18 cellular contexts compared by ENCODE assay signal in genomic region chr10:14016942-14017341, GRCh38.
DNase-seq lines count a peak whose midpoint lies in the region; ATAC-seq and TF ChIP-seq lines count a peak whose summit lies in the region.
"Had no signal": no experiment of that assay in that cellular context is flagged by ENCODE, and none has a peak within 500 bp of the region (broad histone marks: within the 10 kb centered on the region; RNA-seq: fewer than 3 reads in every experiment).

No MANE protein-coding gene starts in this region.

- H3K4me1 Mint-ChIP-seq in type B pancreatic cell (ENCODE audit: unreplicated experiment) = peaks cover 38% of the 10 kb centered on the region

- H3K9me3 ChIP-seq in mesenchymal stem cell (ENCODE audit: control insufficient read depth, low read length) = no peaks in the 10 kb centered on the region

- peaks cover 5% of the 10 kb centered on the region for H3K27me3 Mint-ChIP-seq in type B pancreatic cell

- no peak overlapping the region for H2BK12ac ChIP-seq in mesenchymal stem cell (ENCODE audit: low read length in 2 of 2)

- H3K27me3 ChIP-seq in mesenchymal stem cell (ENCODE audit: control insufficient read depth in 1 of 2, insufficient read depth in 1 of 2, low read length in 2 of 2) = peaks cover 0 to under 1% of the 10 kb centered on the region in 2 experiments

- H3K4me3 ChIP-seq in fibroblast of mammary gland (ENCODE audit: control insufficient read depth, low read depth, low read length) = no peak overlapping the region
- H3K4me3 ChIP-seq in mesenchymal stem cell (ENCODE audit: insufficient read depth in 1 of 2, low read depth in 1 of 2, low read length in 2 of 2) = no peak overlapping the region

- H3K27ac ChIP-seq in mesenchymal stem cell (ENCODE audit: low read length, poor library complexity, severe bottlenecking) = no peak overlapping the region
- H3K27ac ChIP-seq: C4-2B had no signal

- peak; percentile 15 for ATAC-seq in SK-N-SH treated with all-trans-retinoic acid at 6 μM for 48 hours
- no peak for ATAC-seq in GM18502 (IDR thresholded peaks at IDR 0.05; ENCODE audit: poor library complexity, unreplicated experiment)
- no peak for ATAC-seq in HG03442 (IDR thresholded peaks at IDR 0.05; ENCODE audit: unreplicated experiment)

- no peaks in the 10 kb centered on the region for H3K79me1 ChIP-seq in mesenchymal stem cell (replicated peaks; ENCODE audit: low read length, poor library complexity, severe bottlenecking)

- H3K36me3 ChIP-seq in mesenchymal stem cell (ENCODE audit: control insufficient read depth in 1 of 2, insufficient read depth in 2 of 2, low read depth in 1 of 2, low read length in 2 of 2) = no peaks in the 10 kb centered on the region

- H3K14ac ChIP-seq in mesenchymal stem cell (ENCODE audit: low read length in 2 of 2) = no peak overlapping the region

- no peak overlapping the region for H2BK120ac ChIP-seq in mesenchymal stem cell (ENCODE audit: low read depth, low read length)

- H3K4me2 ChIP-seq in mesenchymal stem cell (ENCODE audit: low read length, poor library complexity, severe bottlenecking) = no peak overlapping the region

- H2BK15ac ChIP-seq in mesenchymal stem cell (ENCODE audit: low read depth, poor library complexity, severe bottlenecking) = no peak overlapping the region

- H2AK5ac ChIP-seq in mesenchymal stem cell (ENCODE audit: low read length, severe bottlenecking) = no peak overlapping the region

- no peak overlapping the region for H4K8ac ChIP-seq in mesenchymal stem cell (ENCODE audit: low read length)

- H3K23ac ChIP-seq in mesenchymal stem cell (ENCODE audit: low read length in 2 of 2) = no peak overlapping the region

- no peak overlapping the region for H2BK5ac ChIP-seq in mesenchymal stem cell (ENCODE audit: low read depth, low read length, poor library complexity, severe bottlenecking)

- H3K9me3 Mint-ChIP-seq in type B pancreatic cell = peaks cover 8% of the 10 kb centered on the region

- H3K4ac ChIP-seq in mesenchymal stem cell (ENCODE audit: low read depth in 1 of 2, low read length in 2 of 2) = no peak overlapping the region

- no peak overlapping the region for H4K91ac ChIP-seq in mesenchymal stem cell (ENCODE audit: low read length)

- no peak overlapping the region for H3K9ac ChIP-seq in mesenchymal stem cell (ENCODE audit: low read length)

- 88% methylated on average over 6 of the region's 6 CpGs for WGBS in mesenchymal stem cell

- peaks cover 11% of the 10 kb centered on the region for H3K36me3 Mint-ChIP-seq in type B pancreatic cell

- peak overlapping the region; percentile 54 for H3K4me3 Mint-ChIP-seq in type B pancreatic cell
- H3K4me3 Mint-ChIP-seq: H9 had no signal

- peak overlapping the region; percentile 5 for H3K27ac Mint-ChIP-seq in type B pancreatic cell
- H3K27ac Mint-ChIP-seq: H9 had no signal

- DNase-seq in NCI-H146 (lab: John Stamatoyannopoulos, UW) = peak; percentile 41
- peak; percentile 15 for DNase-seq in fibroblast of mammary gland (ENCODE audit: low read depth)
- no peak for DNase-seq in type B pancreatic cell (ENCODE audit: extremely low spot score, unreplicated experiment)
- no peak for DNase-seq in mesenchymal stem cell
- DNase-seq: ACHN, AML-193, H9, MM.1S, NCI-H1105, NCI-H1694 treated with DMSO at 0.1 percent for 48 hours, NCI-H510A, NCI-H82, RPMI8226, SHP77 treated with DMSO at 0.1 percent for 48 hours had no signal

- TF ChIP-seq CTCF in fibroblast of mammary gland (conservative IDR thresholded peaks at IDR 0.05; ENCODE audit: control insufficient read depth, insufficient read depth, low read depth, low read length) = no peak
- TF ChIP-seq CTCF in type B pancreatic cell (conservative IDR thresholded peaks at IDR 0.05) = no peak

- H3K18ac ChIP-seq in mesenchymal stem cell (ENCODE audit: low read depth in 1 of 2, low read length in 2 of 2) = no peak overlapping the region

- H2AFZ ChIP-seq in mesenchymal stem cell (ENCODE audit: low read depth, low read length) = no peak overlapping the region

- no peaks in the 10 kb centered on the region for H3K4me1 ChIP-seq in mesenchymal stem cell (ENCODE audit: control insufficient read depth, insufficient read depth, low read depth, low read length)

TF ChIP-seq in SK-N-SH treated with all-trans-retinoic acid at 6 μM for 48 hours, 23 proteins besides CTCF, POLR2A, EP300 and RAD21:
- TF ChIP-seq ESRRG (CRISPR knock-in tag; IDR thresholded peaks at IDR 0.05) (no peak), RARB (CRISPR knock-in tag; IDR thresholded peaks at IDR 0.05) (no peak; the same call in 1 of the 2 replicates), ZNF70 (CRISPR knock-in tag; IDR thresholded peaks at IDR 0.05) (peak; percentile 12; the same call in 1 of the 2 replicates), ARNTL (CRISPR knock-in tag; IDR thresholded peaks at IDR 0.05; ENCODE audit: borderline replicate concordance, low read depth) (0 out of 2 replicates have a peak, but pooled peaks have one; percentile 30), SNAI2 (CRISPR knock-in tag; IDR thresholded peaks at IDR 0.05) (no peak), TSHZ2 (CRISPR knock-in tag; IDR thresholded peaks at IDR 0.05) (no peak), TCF4 (CRISPR knock-in tag; IDR thresholded peaks at IDR 0.05; ENCODE audit: borderline replicate concordance) (peak; percentile 71), OSR1 (CRISPR knock-in tag; IDR thresholded peaks at IDR 0.05) (no peak), ISL1 (CRISPR knock-in tag; IDR thresholded peaks at IDR 0.05) (no peak)
TF ChIP-seq in SK-N-SH treated with all-trans-retinoic acid at 6 μM for 48 hours: peak in this region for 3.

Comparison
In these comparisons a context has a peak if more than half of its experiments do, and no peak if none do; other contexts are left out.
1. DNase-seq: peak in NCI-H146 (single experiment) and fibroblast of mammary gland (single experiment); none in type B pancreatic cell (single experiment) and mesenchymal stem cell (single experiment).